1 cellular context compared by ENCODE assay signal in genomic region chr2:60317831-60318230, GRCh38.
TF ChIP-seq lines count a peak whose summit lies in the region.

No MANE protein-coding gene starts in this region.

TF ChIP-seq in HepG2, 621 proteins besides CTCF, POLR2A, EP300 and RAD21 (continued from another document):
- TF ChIP-seq GTF3A (CRISPR knock-in tag; conservative IDR thresholded peaks at IDR 0.05) (no peak), NFE2L1 (CRISPR knock-in tag; IDR thresholded peaks at IDR 0.05; ENCODE audit: borderline replicate concordance) (no peak), ZNF180 (CRISPR knock-in tag; IDR thresholded peaks at IDR 0.05; ENCODE audit: borderline replicate concordance, low read depth) (no peak), PITX1 (CRISPR knock-in tag; IDR thresholded peaks at IDR 0.05) (no peak), ZBTB46 (CRISPR knock-in tag; IDR thresholded peaks at IDR 0.05; ENCODE audit: borderline replicate concordance) (no peak), ZNF205 (CRISPR knock-in tag; IDR thresholded peaks at IDR 0.05) (no peak), ZNF317 (CRISPR knock-in tag; IDR thresholded peaks at IDR 0.05) (no peak), ZNF879 (CRISPR knock-in tag; IDR thresholded peaks at IDR 0.05) (no peak), ZNF781 (CRISPR knock-in tag; IDR thresholded peaks at IDR 0.05; ENCODE audit: borderline replicate concordance, not compliant biosample characterization) (no peak)
